In genomic region chr17:81870978-81871386, GRCh38 we compare ENCODE assay signal across 8 cellular contexts. TPM values are rescaled to one million over a fixed set of nuclear protein-coding genes. Genes with fewer than 3 reads are reported as not detected.
DNase-seq lines count a peak whose midpoint lies in the region; ATAC-seq and TF ChIP-seq lines count a peak whose summit lies in the region.

Gene ARHGDIA, minus strand, starts transcription at chr17:81871337. Its CDS starts 1,407 bp downstream, at chr17:81869930.

- H3K27me3 Mint-ChIP-seq in naive thymus-derived CD8-positive, alpha-beta T cell: no peaks in the 10 kb centered on the region

- peak within 1 kb of the TSS; percentile 85 for H3K4me2 ChIP-seq in DND-41 (ENCODE audit: insufficient read depth, low read length)

- no peaks in the 10 kb centered on the region for H3K9me3 Mint-ChIP-seq in naive thymus-derived CD8-positive, alpha-beta T cell

- peak within 1 kb of the TSS; percentile 83 to 94 (median 88) for H3K4me3 Mint-ChIP-seq in naive thymus-derived CD8-positive, alpha-beta T cell

- no peaks in the 10 kb centered on the region for H3K9me3 ChIP-seq in DND-41 (ENCODE audit: insufficient read depth, low read length, severe bottlenecking)

- H3K36me3 ChIP-seq in DND-41 (ENCODE audit: insufficient read depth, low read length) (peaks cover 43% of the 10 kb centered on the region), H7 (replicated peaks; ENCODE audit: control insufficient read depth, insufficient read depth, low read length) (peaks cover 2% of the 10 kb centered on the region)

- DNase-seq in DND-41 (no peak), H7 (no peak), epithelial cell of esophagus (ENCODE audit: low read depth) (no peak), NCI-H748 (lab: John Stamatoyannopoulos, UW; ENCODE audit: unreplicated experiment) (no peak), HuH-7.5 (ENCODE audit: low spot score) (no peak), NCI-H2029 treated with DMSO at 0.1 percent for 48 hours (lab: John Stamatoyannopoulos, UW) (no peak)
- DNase-seq in naive thymus-derived CD8-positive, alpha-beta T cell: no peak

- peak within 1 kb of the TSS; percentile 99 for H3K9ac ChIP-seq in DND-41 (ENCODE audit: low read depth, low read length)

- H4K20me1 ChIP-seq in DND-41 (ENCODE audit: insufficient read depth, low read length): peaks cover 46% of the 10 kb centered on the region

- no peaks in the 10 kb centered on the region for H3K27me3 ChIP-seq in DND-41 (ENCODE audit: insufficient read depth, low read length, poor library complexity)
- no peaks in the 10 kb centered on the region for H3K27me3 ChIP-seq in H7 (ENCODE audit: control insufficient read depth, insufficient read depth, low read length)

- peak within 1 kb of the TSS; percentile 89 for H2AFZ ChIP-seq in DND-41 (ENCODE audit: low read depth, low read length)

- peaks cover 61% of the 10 kb centered on the region for H3K79me2 ChIP-seq in DND-41 (ENCODE audit: insufficient read depth, low read length)

- peak within 1 kb of the TSS; percentile 99 for H3K27ac ChIP-seq in DND-41 (ENCODE audit: low read length)

- peaks cover 11 to 50% (median 37%) of the 10 kb centered on the region in 4 donors for H3K4me1 Mint-ChIP-seq in naive thymus-derived CD8-positive, alpha-beta T cell

- POLR2A ChIA-PET in naive thymus-derived CD8-positive, alpha-beta T cell (lab: Charles Lee): interaction anchor here (0.6 to 6.9 kb wide), 21 partner anchors 9 to 648 kb away, joined by 3 to 71 read pairs (median 5); partner anchors contain the start of genes ACTG1, ALYREF, ANAPC11 and ARL16

- peak within 1 kb of the TSS; percentile 88 to 98 (median 95) for H3K27ac Mint-ChIP-seq in naive thymus-derived CD8-positive, alpha-beta T cell

- H3K4me3 ChIP-seq in DND-41 (ENCODE audit: low read depth in 1 of 2, low read length in 2 of 2) (peak within 1 kb of the TSS; percentile 74 to 92), H7 (ENCODE audit: insufficient read depth, low read depth, low read length) (peak within 1 kb of the TSS; percentile 91), epithelial cell of esophagus (ENCODE audit: low read length) (peak within 1 kb of the TSS; percentile 68)

- TF ChIP-seq CTCF in DND-41 (IDR thresholded peaks at IDR 0.05; ENCODE audit: borderline replicate concordance, extremely low read depth, low read length, poor library complexity, severe bottlenecking) (no peak), epithelial cell of esophagus (IDR thresholded peaks at IDR 0.05; ENCODE audit: insufficient read depth, low read depth, low read length, missing control alignments) (no peak)

- H3K36me3 Mint-ChIP-seq in naive thymus-derived CD8-positive, alpha-beta T cell: peaks cover 0 to 26% (median 2%) of the 10 kb centered on the region in 3 donors

- peak; percentile 42 for ATAC-seq in DND-41 (ENCODE audit: insufficient read depth, low read depth)
- ATAC-seq in naive thymus-derived CD8-positive, alpha-beta T cell: peak; percentile 59 to 74

- peaks cover 36% of the 10 kb centered on the region for H3K4me1 ChIP-seq in DND-41 (ENCODE audit: insufficient read depth, low read length)

TF ChIP-seq in PFSK-1, 5 proteins besides CTCF, POLR2A, EP300 and RAD21:
- TF ChIP-seq POLR2AphosphoS5 (IDR thresholded peaks at IDR 0.05; ENCODE audit: low read depth, low read length) (peak; percentile 67; the same call in 1 of the 2 replicates), FOXP2 (optimal IDR thresholded peaks at IDR 0.05; ENCODE audit: borderline replicate concordance, extremely low read depth, extremely low read length, insufficient read depth) (no peak), SIN3A (IDR thresholded peaks at IDR 0.05; ENCODE audit: borderline replicate concordance, insufficient read depth, low read length) (no peak), TAF1 (IDR thresholded peaks at IDR 0.05; ENCODE audit: borderline replicate concordance, insufficient read depth, low read length) (peak; percentile 87)

RNA-seq across cellular contexts. Expression of gene ARHGDIA, which starts in this region (rescaled TPM):
- 127 and 158 TPM in 2 replicates for total RNA-seq in H7 (2014; rRNA removed; shearing (Covaris generic))
- polyA plus RNA-seq in PFSK-1 (2012; ENCODE audit: insufficient read length, low read depth): 1,120 TPM
- total RNA-seq in naive thymus-derived CD8-positive, alpha-beta T cell: 100 to 1,000 TPM; 317 to 343 TPM
- polyA plus RNA-seq in naive thymus-derived CD8-positive, alpha-beta T cell: 100 to 1,000 TPM in 1 of 3 donors, 10 to 100 TPM in 2; 55.1 to 102 (median 87.2) TPM
